ENCODE assay signal across 1 cellular context in genomic region chr17:75404223-75404738, GRCh38.
TF ChIP-seq lines count a peak whose summit lies in the region.

No MANE protein-coding gene starts in this region.

TF ChIP-seq in K562, 482 proteins besides CTCF, POLR2A, EP300 and RAD21 (continued from another document and continues in another):
- TF ChIP-seq ZNF318 (IDR thresholded peaks at IDR 0.05; ENCODE audit: borderline replicate concordance in 1 of 2, low read depth in 1 of 2) = no peak
- TF ChIP-seq TFAM (CRISPR knock-in tag; conservative IDR thresholded peaks at IDR 0.05) = no peak
- TF ChIP-seq ARID1B (IDR thresholded peaks at IDR 0.05) = peak; percentile 55; the same call in 1 of the 2 replicates
- TF ChIP-seq NCOR1 (IDR thresholded peaks at IDR 0.05) = peak; percentile 37; the same call in 1 of the 2 replicates
- TF ChIP-seq CSDE1 (IDR thresholded peaks at IDR 0.05) = no peak
- no peak for TF ChIP-seq ZBTB9 (CRISPR knock-in tag; IDR thresholded peaks at IDR 0.05)
- no peak for TF ChIP-seq MCM2 (IDR thresholded peaks at IDR 0.05; ENCODE audit: low read depth)
- no peak for TF ChIP-seq PBX2 (CRISPR knock-in tag; IDR thresholded peaks at IDR 0.05; ENCODE audit: low read depth)
- TF ChIP-seq PBX2 (tag; conservative IDR thresholded peaks at IDR 0.05; ENCODE audit: low read depth) = no peak
- no peak for TF ChIP-seq ZNF217 (CRISPR knock-in tag; IDR thresholded peaks at IDR 0.05)
- TF ChIP-seq TARDBP (IDR thresholded peaks at IDR 0.05) = no peak
- TF ChIP-seq RFX5 (IDR thresholded peaks at IDR 0.05; ENCODE audit: low read depth, low read length) = no peak; the same call in 1 of the 2 replicates
- no peak for TF ChIP-seq RBM22 (IDR thresholded peaks at IDR 0.05; ENCODE audit: low read depth, low read length, poor library complexity, severe bottlenecking)
- no peak for TF ChIP-seq ZNF75A (CRISPR knock-in tag; IDR thresholded peaks at IDR 0.05)
- TF ChIP-seq ATF2 (CRISPR knock-in tag; IDR thresholded peaks at IDR 0.05) = no peak
- no peak for TF ChIP-seq PPARD (CRISPR knock-in tag; IDR thresholded peaks at IDR 0.05)
- no peak for TF ChIP-seq KDM1A (IDR thresholded peaks at IDR 0.05)
- no peak for TF ChIP-seq GTF2A2 (tag; IDR thresholded peaks at IDR 0.05)
- TF ChIP-seq FOXJ3 (CRISPR knock-in tag; IDR thresholded peaks at IDR 0.05) = no peak
- TF ChIP-seq CREBBP (IDR thresholded peaks at IDR 0.05; ENCODE audit: low read depth, low read length) = no peak
- TF ChIP-seq NFATC3 (IDR thresholded peaks at IDR 0.05) = no peak
- no peak for TF ChIP-seq PTRF (tag; IDR thresholded peaks at IDR 0.05)
- TF ChIP-seq FOXP4 (CRISPR knock-in tag; IDR thresholded peaks at IDR 0.05; ENCODE audit: borderline replicate concordance) = no peak
- no peak for TF ChIP-seq ZNF311 (CRISPR knock-in tag; IDR thresholded peaks at IDR 0.05)
- no peak for TF ChIP-seq ESRRB (CRISPR knock-in tag; IDR thresholded peaks at IDR 0.05; ENCODE audit: borderline replicate concordance)
- TF ChIP-seq MAFG (tag; conservative IDR thresholded peaks at IDR 0.05) = peak; percentile 81
- no peak for TF ChIP-seq SIX5 (IDR thresholded peaks at IDR 0.05; ENCODE audit: borderline replicate concordance in 1 of 2, insufficient read depth in 1 of 2, low read depth in 1 of 2, low read length in 2 of 2)
- no peak for TF ChIP-seq HNRNPUL1 (IDR thresholded peaks at IDR 0.05; ENCODE audit: low read length)
- TF ChIP-seq NEUROD1 (IDR thresholded peaks at IDR 0.05; ENCODE audit: borderline replicate concordance, low read depth, low read length, partially characterized antibody) = peak; percentile 42
- no peak for TF ChIP-seq GTF2F1 (IDR thresholded peaks at IDR 0.05; ENCODE audit: low read depth, low read length)
- TF ChIP-seq PURB (CRISPR knock-in tag; IDR thresholded peaks at IDR 0.05; ENCODE audit: low read depth) = no peak
- no peak for TF ChIP-seq TCF7L2 (IDR thresholded peaks at IDR 0.05; ENCODE audit: low read depth, low read length)
- no peak for TF ChIP-seq POLR2AphosphoS5 (IDR thresholded peaks at IDR 0.05; ENCODE audit: control insufficient read depth, insufficient read depth, low read depth, low read length)
- no peak for TF ChIP-seq E2F3 (CRISPR knock-in tag; IDR thresholded peaks at IDR 0.05)
- TF ChIP-seq MYC (IDR thresholded peaks at IDR 0.05; ENCODE audit: low read depth, low read length) = 0 out of 2 replicates have a peak, but pooled peaks have one; percentile 6
- no peak for TF ChIP-seq MYC (CRISPR knock-in tag; IDR thresholded peaks at IDR 0.05; ENCODE audit: borderline replicate concordance, low read depth)
- no peak for TF ChIP-seq CREB3L1 (IDR thresholded peaks at IDR 0.05; ENCODE audit: borderline replicate concordance, low read depth)
- no peak for TF ChIP-seq U2AF2 (optimal IDR thresholded peaks at IDR 0.05; ENCODE audit: low read depth, low read length)
- TF ChIP-seq ZNF408 (CRISPR knock-in tag; IDR thresholded peaks at IDR 0.05; ENCODE audit: low read depth) = no peak
- no peak for TF ChIP-seq HDAC3 (IDR thresholded peaks at IDR 0.05; ENCODE audit: borderline replicate concordance, partially characterized antibody)
- no peak for TF ChIP-seq POU5F1 (IDR thresholded peaks at IDR 0.05; ENCODE audit: borderline replicate concordance, low read depth, low read length, partially characterized antibody)
- no peak for TF ChIP-seq ZNF586 (CRISPR knock-in tag; conservative IDR thresholded peaks at IDR 0.05)
- no peak for TF ChIP-seq ZBTB17 (CRISPR knock-in tag; IDR thresholded peaks at IDR 0.05)
- TF ChIP-seq NFXL1 (CRISPR knock-in tag; IDR thresholded peaks at IDR 0.05) = no peak
- no peak for TF ChIP-seq TAF15 (IDR thresholded peaks at IDR 0.05; ENCODE audit: low read depth, low read length)
- TF ChIP-seq SREBF2 (CRISPR knock-in tag; IDR thresholded peaks at IDR 0.05) = no peak
- no peak for TF ChIP-seq XRCC4 (IDR thresholded peaks at IDR 0.05; ENCODE audit: extremely low read depth, insufficient read depth, insufficient read length)
- peak in 1 of 2 experiments; percentile 91; a peak in 2 of 4 replicates for TF ChIP-seq ARNT (IDR thresholded peaks at IDR 0.05)
- no peak for TF ChIP-seq FUS (optimal IDR thresholded peaks at IDR 0.05; ENCODE audit: low read depth, low read length)
- TF ChIP-seq SFPQ (IDR thresholded peaks at IDR 0.05; ENCODE audit: low read depth, low read length) = no peak
